ENCODE assay signal across 13 cellular contexts in the genomic region with DNA sequence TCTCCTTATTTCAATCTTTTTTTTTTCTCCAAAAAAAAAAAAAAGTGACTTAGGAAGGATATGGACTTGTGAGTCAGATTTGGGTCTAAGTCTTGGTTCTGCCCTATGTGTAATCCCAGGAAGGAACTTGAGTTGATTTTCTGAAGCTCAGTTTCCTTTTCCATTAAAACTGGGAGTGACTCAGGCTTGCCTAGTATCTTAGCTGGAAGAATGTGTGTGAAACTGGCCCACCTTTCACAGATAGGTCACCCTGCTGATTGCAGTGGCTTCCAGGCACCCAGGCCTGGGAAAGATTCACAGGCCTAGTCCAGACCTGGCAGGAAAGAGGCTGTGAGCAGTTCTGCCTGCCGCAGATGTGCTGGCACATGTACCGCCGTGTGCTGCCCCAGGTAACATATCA.
A peak's percentile ranks its signal among the peaks of the same experiment; 100 is the strongest.
DNase-seq lines count a peak whose midpoint lies in the region; ATAC-seq and TF ChIP-seq lines count a peak whose summit lies in the region.
"Had no signal": no experiment of that assay in that cellular context is flagged by ENCODE, and none has a peak within 500 bp of the region (broad histone marks: within the 10 kb centered on the region; RNA-seq: fewer than 3 reads in every experiment).

No MANE protein-coding gene starts in this region.

- TF ChIP-seq EP300 in SK-N-SH (IDR thresholded peaks at IDR 0.05; ENCODE audit: borderline replicate concordance in 1 of 2, low read depth in 1 of 2, low read length in 1 of 2): no peak

- H3K9me3 ChIP-seq in SK-N-SH: no peaks in the 10 kb centered on the region
- no peaks in the 10 kb centered on the region for H3K9me3 ChIP-seq in prostate gland
- H3K9me3 ChIP-seq: neutrophil had no signal

- H3K4me1 Mint-ChIP-seq in activated CD4-positive, alpha-beta memory T cell treated with anti-CD3 and anti-CD28 coated beads, Interleukin-2, amount 10 ng/mL, durations not matched to agents 7 days and 5 days: no peaks in the 10 kb centered on the region
- H3K4me1 Mint-ChIP-seq: stimulated activated memory B cell treated with anti-CD40 and anti-IgM and Interleukin-4, amounts not matched to agents 10 μg/mL and 1 μg/mL and 100 μg/mL, for 72 hours had no signal

- no peak for TF ChIP-seq POLR2A in prostate gland (IDR thresholded peaks at IDR 0.05)

- peak; percentile 57 for DNase-seq in ELF-1 (ENCODE audit: low read depth, low spot score)
- no peak for DNase-seq in SK-N-SH
- DNase-seq in fibroblast of villous mesenchyme (ENCODE audit: low read depth): peak; percentile 87
- DNase-seq in prostate gland (ENCODE audit: low spot score): peak; percentile 27
- DNase-seq in inferior parietal cortex (ENCODE audit: extremely low spot score): no peak
- DNase-seq in activated CD4-positive, alpha-beta memory T cell treated with anti-CD3 and anti-CD28 coated beads, Interleukin-2, amount 10 ng/mL, durations not matched to agents 7 days and 5 days: no peak
- no peak for DNase-seq in GOT3 (lab: John Stamatoyannopoulos, UW)
- DNase-seq: activated CD8-positive, alpha-beta memory T cell treated with anti-CD3 and anti-CD28 coated beads, Interleukin-2, amount 50 U/mL, for 48 hours; DMS79 treated with DMSO at 0.1 percent for 48 hours; NCI-H187 treated with DMSO at 0.1 percent for 48 hours had no signal

- peaks cover 8% of the 10 kb centered on the region for H3F3A ChIP-seq in SK-N-SH (replicated peaks; ENCODE audit: insufficient read depth)

- ATAC-seq in HG03097 (IDR thresholded peaks at IDR 0.05; ENCODE audit: low FRiP score, unreplicated experiment): no peak
- ATAC-seq: stimulated activated memory B cell treated with anti-CD40 and anti-IgM and Interleukin-4, amounts not matched to agents 10 μg/mL and 1 μg/mL and 100 μg/mL, for 72 hours had no signal

- no peaks in the 10 kb centered on the region for H3K79me2 ChIP-seq in SK-N-SH (ENCODE audit: insufficient read depth)

- TF ChIP-seq RAD21 in SK-N-SH (IDR thresholded peaks at IDR 0.05; ENCODE audit: low read length): no peak

- POLR2A ChIA-PET in SK-N-SH (lab: Yijun Ruan, JAX): no interaction called here
- POLR2A ChIA-PET in activated CD4-positive, alpha-beta memory T cell treated with anti-CD3 and anti-CD28 coated beads, Interleukin-2, amount 10 ng/mL, durations not matched to agents 7 days and 5 days (lab: Charles Lee): no interaction called here

- H3K9ac ChIP-seq in SK-N-SH: peak overlapping the region; percentile 7; the same call in 1 of the 2 replicates

- H3K4me3 ChIP-seq in SK-N-SH (ENCODE audit: low read depth in 2 of 2, low read length in 1 of 2) (no peak overlapping the region), fibroblast of villous mesenchyme (ENCODE audit: low read depth, low read length) (no peak overlapping the region), prostate gland (no peak overlapping the region)

- H3K36me3 ChIP-seq in SK-N-SH (replicated peaks in 1 of 2; ENCODE audit: control insufficient read depth in 1 of 2, insufficient read depth in 2 of 2, low read length in 1 of 2) (no peaks in the 10 kb centered on the region), prostate gland (no peaks in the 10 kb centered on the region)
- H3K36me3 ChIP-seq: neutrophil had no signal

- no peaks in the 10 kb centered on the region for H4K20me1 ChIP-seq in SK-N-SH (ENCODE audit: insufficient read depth)

- H3K9me3 Mint-ChIP-seq in activated CD4-positive, alpha-beta memory T cell treated with anti-CD3 and anti-CD28 coated beads, Interleukin-2, amount 10 ng/mL, durations not matched to agents 7 days and 5 days: no peaks in the 10 kb centered on the region
- H3K9me3 Mint-ChIP-seq: stimulated activated memory B cell treated with anti-CD40 and anti-IgM and Interleukin-4, amounts not matched to agents 10 μg/mL and 1 μg/mL and 100 μg/mL, for 72 hours had no signal

- no peaks in the 10 kb centered on the region for H3K27me3 Mint-ChIP-seq in activated CD4-positive, alpha-beta memory T cell treated with anti-CD3 and anti-CD28 coated beads, Interleukin-2, amount 10 ng/mL, durations not matched to agents 7 days and 5 days
- H3K27me3 Mint-ChIP-seq: stimulated activated memory B cell treated with anti-CD40 and anti-IgM and Interleukin-4, amounts not matched to agents 10 μg/mL and 1 μg/mL and 100 μg/mL, for 72 hours had no signal

- H3K36me3 Mint-ChIP-seq in activated CD4-positive, alpha-beta memory T cell treated with anti-CD3 and anti-CD28 coated beads, Interleukin-2, amount 10 ng/mL, durations not matched to agents 7 days and 5 days (ENCODE audit: low read depth): no peaks in the 10 kb centered on the region

- intact Hi-C loops in prostate gland (cut with DNase I): loop anchor here (5.0 to 10.0 kb wide), 4 partner anchors 76 to 812 kb away; a partner anchor contains a TSS

- H3K4me3 Mint-ChIP-seq in activated CD4-positive, alpha-beta memory T cell treated with anti-CD3 and anti-CD28 coated beads, Interleukin-2, amount 10 ng/mL, durations not matched to agents 7 days and 5 days: no peak overlapping the region
- H3K4me3 Mint-ChIP-seq: stimulated activated memory B cell treated with anti-CD40 and anti-IgM and Interleukin-4, amounts not matched to agents 10 μg/mL and 1 μg/mL and 100 μg/mL, for 72 hours had no signal

- no peaks in the 10 kb centered on the region for H3K27me3 ChIP-seq in SK-N-SH (ENCODE audit: insufficient read depth)
- H3K27me3 ChIP-seq in prostate gland (replicated peaks; ENCODE audit: insufficient read depth): no peaks in the 10 kb centered on the region
- H3K27me3 ChIP-seq: neutrophil had no signal

- peak overlapping the region; percentile 64; the same call in 1 of the 2 replicates for H3K4me2 ChIP-seq in SK-N-SH

- no CpG with 5 or more reads among the region's 3 CpGs for WGBS in SK-N-SH (ENCODE audit: low lambda C conversion rate)
- 47% methylated on average over 3 of the region's 3 CpGs for WGBS in prostate gland

- CTCF ChIA-PET in SK-N-SH (lab: Yijun Ruan, JAX): interaction anchor here (0.7 kb wide), 1 partner anchor 14 kb away, joined by 5 read pairs; no protein-coding TSS in a partner anchor
- CTCF ChIA-PET in activated CD4-positive, alpha-beta memory T cell treated with anti-CD3 and anti-CD28 coated beads, Interleukin-2, amount 10 ng/mL, durations not matched to agents 7 days and 5 days (lab: Charles Lee): no interaction called here

- H3K4me1 ChIP-seq in SK-N-SH (ENCODE audit: control insufficient read depth in 1 of 2, insufficient read depth in 2 of 2, low read depth in 1 of 2, low read length in 1 of 2) (peaks cover 3 to 12% of the 10 kb centered on the region in 2 experiments; a peak in 2 of 4 replicates), prostate gland (replicated peaks) (peaks cover 22% of the 10 kb centered on the region)

- no peaks in the 10 kb centered on the region for H3K9me2 ChIP-seq in SK-N-SH

- TF ChIP-seq CTCF in SK-N-SH (IDR thresholded peaks at IDR 0.05) (no peak), fibroblast of villous mesenchyme (IDR thresholded peaks at IDR 0.05; ENCODE audit: insufficient read depth, low read depth, low read length) (no peak), prostate gland (IDR thresholded peaks at IDR 0.05) (no peak)

- peak overlapping the region in 1 of 2 experiments; percentile 59; a peak in 2 of 4 replicates for H3K27ac ChIP-seq in SK-N-SH (ENCODE audit: low read depth in 2 of 2, low read length in 1 of 2)
- peak overlapping the region; percentile 66 to 71 for H3K27ac ChIP-seq in prostate gland
- H3K27ac ChIP-seq: neutrophil had no signal

- peak overlapping the region; percentile 78 for H2AFZ ChIP-seq in SK-N-SH (ENCODE audit: low read depth)

- no peak overlapping the region for H3K27ac Mint-ChIP-seq in activated CD4-positive, alpha-beta memory T cell treated with anti-CD3 and anti-CD28 coated beads, Interleukin-2, amount 10 ng/mL, durations not matched to agents 7 days and 5 days
- H3K27ac Mint-ChIP-seq: stimulated activated memory B cell treated with anti-CD40 and anti-IgM and Interleukin-4, amounts not matched to agents 10 μg/mL and 1 μg/mL and 100 μg/mL, for 72 hours had no signal

TF ChIP-seq in SK-N-SH, 30 proteins besides CTCF, POLR2A, EP300 and RAD21:
- TF ChIP-seq GABPA (IDR thresholded peaks at IDR 0.05; ENCODE audit: low read depth) (no peak), POLR2AphosphoS5 (IDR thresholded peaks at IDR 0.05; ENCODE audit: low read depth, low read length) (no peak), GATA2 (CRISPR knock-in tag; IDR thresholded peaks at IDR 0.05) (no peak)
- TF ChIP-seq, protein P1, sequence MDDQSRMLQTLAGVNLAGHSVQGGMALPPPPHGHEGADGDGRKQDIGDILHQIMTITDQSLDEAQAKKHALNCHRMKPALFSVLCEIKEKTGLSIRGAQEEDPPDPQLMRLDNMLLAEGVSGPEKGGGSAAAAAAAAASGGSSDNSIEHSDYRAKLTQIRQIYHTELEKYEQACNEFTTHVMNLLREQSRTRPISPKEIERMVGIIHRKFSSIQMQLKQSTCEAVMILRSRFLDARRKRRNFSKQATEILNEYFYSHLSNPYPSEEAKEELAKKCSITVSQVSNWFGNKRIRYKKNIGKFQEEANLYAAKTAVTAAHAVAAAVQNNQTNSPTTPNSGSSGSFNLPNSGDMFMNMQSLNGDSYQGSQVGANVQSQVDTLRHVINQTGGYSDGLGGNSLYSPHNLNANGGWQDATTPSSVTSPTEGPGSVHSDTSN (IDR thresholded peaks at IDR 0.05): no peak
- TF ChIP-seq, protein P2, sequence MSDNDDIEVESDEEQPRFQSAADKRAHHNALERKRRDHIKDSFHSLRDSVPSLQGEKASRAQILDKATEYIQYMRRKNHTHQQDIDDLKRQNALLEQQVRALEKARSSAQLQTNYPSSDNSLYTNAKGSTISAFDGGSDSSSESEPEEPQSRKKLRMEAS (IDR thresholded peaks at IDR 0.05; ENCODE audit: low read depth): no peak

Comparison
In these comparisons a context has a peak if more than half of its experiments do, and no peak if none do; other contexts are left out.
1. DNase-seq: peak in ELF-1 (single experiment), fibroblast of villous mesenchyme (single experiment) and prostate gland (single experiment); none in SK-N-SH (single experiment), inferior parietal cortex (single experiment), activated CD4-positive, alpha-beta memory T cell treated with anti-CD3 and anti-CD28 coated beads, Interleukin-2, amount 10 ng/mL, durations not matched to agents 7 days and 5 days (single experiment) and GOT3 (single experiment).